ENCODE assay signal across 29 cellular contexts in genomic region chr2:12844511-12844910, GRCh38.
DNase-seq lines count a peak whose midpoint lies in the region; ATAC-seq and TF ChIP-seq lines count a peak whose summit lies in the region.
"Had no signal": no experiment of that assay in that cellular context is flagged by ENCODE, and none has a peak within 500 bp of the region (broad histone marks: within the 10 kb centered on the region; RNA-seq: fewer than 3 reads in every experiment).

No MANE protein-coding gene starts in this region.

- H3K27ac ChIP-seq in right atrium auricular region (peak overlapping the region in 1 of 2 donors; percentile 34), colonic mucosa (no peak overlapping the region)
- H3K27ac ChIP-seq: gastroesophageal sphincter, left lung had no signal

- DNase-seq in Right ventricle myocardium inferior (ENCODE audit: missing footprints) (peak; percentile 76), right atrium auricular region (ENCODE audit: low spot score) (no peak), fibroblast of peridontal ligament (ENCODE audit: extremely low read depth) (peak; percentile 53), midbrain (lab: John Stamatoyannopoulos, UW) (peak; percentile 16), AML-193 (lab: John Stamatoyannopoulos, UW) (no peak), GM13976 (ENCODE audit: low spot score) (no peak), colonic mucosa (no peak)
- DNase-seq: 8988T; activated CD4-positive, alpha-beta memory T cell treated with anti-CD3 and anti-CD28 coated beads for 36 hours; activated CD4-positive, CD25-positive, alpha-beta regulatory T cell treated with anti-CD3 and anti-CD28 coated beads, Interleukin-2, amount 50 U/mL, for 72 hours; activated CD8-positive, alpha-beta memory T cell treated with anti-CD3 and anti-CD28 coated beads, Interleukin-2, amount 50 U/mL, for 4 hours; activated naive CD4-positive, alpha-beta T cell treated with anti-CD3 and anti-CD28 coated beads, Interleukin-2, amount 50 U/mL, for 16 hours; CD8-positive, alpha-beta memory T cell; DMS 273 treated with DMSO at 0.1 percent for 48 hours; effector memory CD4-positive, alpha-beta T cell; left lung; NCI-H1105; NCI-H187 treated with DMSO at 0.1 percent for 48 hours; NCI-H345; NCI-H82; nephron progenitor cell; OCI-M1; sigmoid colon; SK-N-SH; stimulated activated CD4-positive, alpha-beta T cell treated with anti-CD3 and anti-CD28 coated beads, Interleukin-4, amount 100 ng/mL, for 4 hours; T-helper 17 cell had no signal

- in situ Hi-C loops in GM13976 (cut with MboI; ENCODE audit: low sequenced_read_pairs, unreplicated experiment), result no loop called here

- ATAC-seq in Right ventricle myocardium inferior (peak; percentile 79), GM18498 (IDR thresholded peaks at IDR 0.05; ENCODE audit: unreplicated experiment) (no peak)
- ATAC-seq: gastroesophageal sphincter; left lung; stimulated activated memory B cell treated with anti-CD40 and anti-IgM and Interleukin-4, amounts not matched to agents 10 μg/mL and 1 μg/mL and 100 μg/mL, for 72 hours; T-helper 17 cell had no signal

- H3K4me1 ChIP-seq in right atrium auricular region, result no peaks in the 10 kb centered on the region
- no peaks in the 10 kb centered on the region for H3K4me1 ChIP-seq in colonic mucosa
- H3K4me1 ChIP-seq: left lung had no signal

- TF ChIP-seq CTCF in right atrium auricular region (IDR thresholded peaks at IDR 0.05), result no peak
- no peak for TF ChIP-seq CTCF in GM13976 (IDR thresholded peaks at IDR 0.05; ENCODE audit: borderline replicate concordance, control extremely low read depth, extremely low read depth, insufficient read depth, missing control alignments)
- TF ChIP-seq CTCF in colonic mucosa (IDR thresholded peaks at IDR 0.05), result no peak

- no peak overlapping the region for H3K4me3 ChIP-seq in right atrium auricular region
- H3K4me3 ChIP-seq in colonic mucosa, result no peak overlapping the region
- H3K4me3 ChIP-seq: gastroesophageal sphincter, left lung, sigmoid colon had no signal

- H3K9ac ChIP-seq in colonic mucosa (ENCODE audit: low read depth in 2 of 2, low read length in 2 of 2), result no peak overlapping the region
- H3K9ac ChIP-seq: SK-N-SH had no signal

- H3K9me3 ChIP-seq in right atrium auricular region, result no peaks in the 10 kb centered on the region
- H3K9me3 ChIP-seq in colonic mucosa, result no peaks in the 10 kb centered on the region
- H3K9me3 ChIP-seq: gastroesophageal sphincter, left lung, sigmoid colon, SK-N-SH had no signal

- intact Hi-C loops in Right ventricle myocardium inferior (cut with DNase I) (no loop called here), colonic mucosa (cut with DNase I) (no loop called here)

- H3K27me3 ChIP-seq in right atrium auricular region (no peaks in the 10 kb centered on the region), colonic mucosa (no peaks in the 10 kb centered on the region)
- H3K27me3 ChIP-seq: gastroesophageal sphincter, left lung, sigmoid colon had no signal

- H3K36me3 ChIP-seq in right atrium auricular region (no peaks in the 10 kb centered on the region), colonic mucosa (no peaks in the 10 kb centered on the region)
- H3K36me3 ChIP-seq: gastroesophageal sphincter, left lung, sigmoid colon had no signal

Comparison
In these comparisons a context has a peak if more than half of its experiments do, and no peak if none do; other contexts are left out.
1. DNase-seq: peak in Right ventricle myocardium inferior (single experiment), fibroblast of peridontal ligament (single experiment) and midbrain (single experiment); none in right atrium auricular region (single experiment), AML-193 (0 of 2), GM13976 (single experiment) and colonic mucosa (single experiment).